1 cellular context compared by ENCODE assay signal in the genomic region with DNA sequence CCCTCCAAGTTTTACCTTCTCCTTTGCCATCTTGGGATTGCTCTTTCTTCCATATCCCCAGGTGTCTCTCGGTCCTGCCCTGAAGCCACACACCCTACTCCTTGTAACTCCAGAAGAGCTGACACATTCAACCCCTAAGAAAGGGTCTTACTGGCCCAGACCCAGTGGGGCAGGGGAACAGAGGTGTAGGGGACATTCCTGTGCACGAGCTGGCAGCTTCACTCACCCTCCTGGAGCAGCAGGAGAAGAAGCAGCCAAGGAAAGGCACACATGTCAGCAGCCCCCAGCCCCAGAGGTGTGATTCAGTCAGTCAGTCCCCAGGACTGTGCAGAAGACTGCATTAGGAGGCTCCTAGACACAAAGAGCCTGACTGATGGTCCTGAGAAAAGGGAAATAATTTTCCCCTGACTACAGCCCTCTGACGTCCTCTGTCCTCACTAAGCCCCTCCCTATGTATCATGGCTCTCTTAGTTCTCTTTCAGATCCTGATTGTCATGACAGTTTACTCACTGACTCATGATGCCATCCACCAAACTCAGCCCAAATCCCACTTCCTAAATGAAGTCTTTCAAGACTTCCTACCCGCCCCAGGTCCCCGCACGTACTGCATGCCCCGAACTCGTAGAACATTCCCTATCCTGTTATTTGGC.
A peak's percentile ranks its signal among the peaks of the same experiment; 100 is the strongest.
TF ChIP-seq lines count a peak whose summit lies in the region.

A gene (minus strand): TSS at position 372 of the 650 bp plus-strand sequence. CDS start 100 bp downstream, at position 272.

TF ChIP-seq in K562, 482 proteins besides CTCF, POLR2A, EP300 and RAD21 (continued from another document):
- TF ChIP-seq, protein P1, sequence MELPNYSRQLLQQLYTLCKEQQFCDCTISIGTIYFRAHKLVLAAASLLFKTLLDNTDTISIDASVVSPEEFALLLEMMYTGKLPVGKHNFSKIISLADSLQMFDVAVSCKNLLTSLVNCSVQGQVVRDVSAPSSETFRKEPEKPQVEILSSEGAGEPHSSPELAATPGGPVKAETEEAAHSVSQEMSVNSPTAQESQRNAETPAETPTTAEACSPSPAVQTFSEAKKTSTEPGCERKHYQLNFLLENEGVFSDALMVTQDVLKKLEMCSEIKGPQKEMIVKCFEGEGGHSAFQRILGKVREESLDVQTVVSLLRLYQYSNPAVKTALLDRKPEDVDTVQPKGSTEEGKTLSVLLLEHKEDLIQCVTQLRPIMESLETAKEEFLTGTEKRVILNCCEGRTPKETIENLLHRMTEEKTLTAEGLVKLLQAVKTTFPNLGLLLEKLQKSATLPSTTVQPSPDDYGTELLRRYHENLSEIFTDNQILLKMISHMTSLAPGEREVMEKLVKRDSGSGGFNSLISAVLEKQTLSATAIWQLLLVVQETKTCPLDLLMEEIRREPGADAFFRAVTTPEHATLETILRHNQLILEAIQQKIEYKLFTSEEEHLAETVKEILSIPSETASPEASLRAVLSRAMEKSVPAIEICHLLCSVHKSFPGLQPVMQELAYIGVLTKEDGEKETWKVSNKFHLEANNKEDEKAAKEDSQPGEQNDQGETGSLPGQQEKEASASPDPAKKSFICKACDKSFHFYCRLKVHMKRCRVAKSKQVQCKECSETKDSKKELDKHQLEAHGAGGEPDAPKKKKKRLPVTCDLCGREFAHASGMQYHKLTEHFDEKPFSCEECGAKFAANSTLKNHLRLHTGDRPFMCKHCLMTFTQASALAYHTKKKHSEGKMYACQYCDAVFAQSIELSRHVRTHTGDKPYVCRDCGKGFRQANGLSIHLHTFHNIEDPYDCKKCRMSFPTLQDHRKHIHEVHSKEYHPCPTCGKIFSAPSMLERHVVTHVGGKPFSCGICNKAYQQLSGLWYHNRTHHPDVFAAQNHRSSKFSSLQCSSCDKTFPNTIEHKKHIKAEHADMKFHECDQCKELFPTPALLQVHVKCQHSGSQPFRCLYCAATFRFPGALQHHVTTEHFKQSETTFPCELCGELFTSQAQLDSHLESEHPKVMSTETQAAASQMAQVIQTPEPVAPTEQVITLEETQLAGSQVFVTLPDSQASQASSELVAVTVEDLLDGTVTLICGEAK (IDR thresholded peaks at IDR 0.05), result no peak
- TF ChIP-seq, protein P1 (CRISPR knock-in tag; IDR thresholded peaks at IDR 0.05), result no peak
- TF ChIP-seq CXXC5 (CRISPR knock-in tag; IDR thresholded peaks at IDR 0.05), result no peak
- TF ChIP-seq ILK (tag; IDR thresholded peaks at IDR 0.05; ENCODE audit: borderline replicate concordance, low read depth), result no peak
- no peak for TF ChIP-seq ZNF644 (tag; IDR thresholded peaks at IDR 0.05; ENCODE audit: low read depth)
- TF ChIP-seq TBL1XR1 (IDR thresholded peaks at IDR 0.05; ENCODE audit: low read length in 2 of 2), result no peak
- no peak for TF ChIP-seq CHD2 (IDR thresholded peaks at IDR 0.05; ENCODE audit: low read depth, low read length)
- TF ChIP-seq EGR1 (conservative IDR thresholded peaks at IDR 0.05), result no peak
- no peak for TF ChIP-seq ZNF224 (CRISPR knock-in tag; IDR thresholded peaks at IDR 0.05)
- TF ChIP-seq ZSCAN32 (CRISPR knock-in tag; IDR thresholded peaks at IDR 0.05), result no peak
- no peak for TF ChIP-seq ZNF274 (IDR thresholded peaks at IDR 0.05; ENCODE audit: borderline replicate concordance, low read depth, low read length)
- no peak for TF ChIP-seq CREB1 (IDR thresholded peaks at IDR 0.05)
- TF ChIP-seq CREB1 (CRISPR knock-in tag; IDR thresholded peaks at IDR 0.05), result 0 out of 2 replicates have a peak, but pooled peaks have one; percentile 22
- no peak for TF ChIP-seq ZNF212 (CRISPR knock-in tag; IDR thresholded peaks at IDR 0.05)
- TF ChIP-seq, protein P2, sequence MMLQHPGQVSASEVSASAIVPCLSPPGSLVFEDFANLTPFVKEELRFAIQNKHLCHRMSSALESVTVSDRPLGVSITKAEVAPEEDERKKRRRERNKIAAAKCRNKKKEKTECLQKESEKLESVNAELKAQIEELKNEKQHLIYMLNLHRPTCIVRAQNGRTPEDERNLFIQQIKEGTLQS (IDR thresholded peaks at IDR 0.05), result peak; percentile 40; the same call in 1 of the 2 replicates
- TF ChIP-seq, protein P2 (CRISPR knock-in tag; conservative IDR thresholded peaks at IDR 0.05), result no peak
- TF ChIP-seq JUND (IDR thresholded peaks at IDR 0.05; ENCODE audit: borderline replicate concordance, low read depth, low read length), result 0 out of 2 replicates have a peak, but pooled peaks have one; percentile 26
- TF ChIP-seq JUND (tag; IDR thresholded peaks at IDR 0.05; ENCODE audit: borderline replicate concordance, low read depth, low read length), result 0 out of 3 replicates have a peak, but pooled peaks have one; percentile 25
- no peak for TF ChIP-seq TSC22D4 (tag; IDR thresholded peaks at IDR 0.05)
- no peak for TF ChIP-seq TEAD2 (tag; IDR thresholded peaks at IDR 0.05)
- TF ChIP-seq CREM (IDR thresholded peaks at IDR 0.05; ENCODE audit: low read depth), result peak; percentile 54; the same call in 1 of the 2 replicates
- TF ChIP-seq, protein P3, sequence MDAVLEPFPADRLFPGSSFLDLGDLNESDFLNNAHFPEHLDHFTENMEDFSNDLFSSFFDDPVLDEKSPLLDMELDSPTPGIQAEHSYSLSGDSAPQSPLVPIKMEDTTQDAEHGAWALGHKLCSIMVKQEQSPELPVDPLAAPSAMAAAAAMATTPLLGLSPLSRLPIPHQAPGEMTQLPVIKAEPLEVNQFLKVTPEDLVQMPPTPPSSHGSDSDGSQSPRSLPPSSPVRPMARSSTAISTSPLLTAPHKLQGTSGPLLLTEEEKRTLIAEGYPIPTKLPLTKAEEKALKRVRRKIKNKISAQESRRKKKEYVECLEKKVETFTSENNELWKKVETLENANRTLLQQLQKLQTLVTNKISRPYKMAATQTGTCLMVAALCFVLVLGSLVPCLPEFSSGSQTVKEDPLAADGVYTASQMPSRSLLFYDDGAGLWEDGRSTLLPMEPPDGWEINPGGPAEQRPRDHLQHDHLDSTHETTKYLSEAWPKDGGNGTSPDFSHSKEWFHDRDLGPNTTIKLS (IDR thresholded peaks at IDR 0.05; ENCODE audit: borderline replicate concordance, low read depth), result no peak
- no peak for TF ChIP-seq SAFB2 (IDR thresholded peaks at IDR 0.05; ENCODE audit: borderline replicate concordance, low read depth, low read length, severe bottlenecking)
TF ChIP-seq in K562: peak in this region for 6.
